ENCODE assay signal across 1 cellular context in genomic region chr9:133869674-133870419, GRCh38.
A peak's percentile ranks its signal among the peaks of the same experiment; 100 is the strongest.
TF ChIP-seq lines count a peak whose summit lies in the region.

No MANE protein-coding gene starts in this region.

TF ChIP-seq in K562, 482 proteins besides CTCF, POLR2A, EP300 and RAD21 (continued from another document and continues in another):
- TF ChIP-seq CHD7 (IDR thresholded peaks at IDR 0.05; ENCODE audit: low read depth, low read length) (no peak), ZNF507 (tag; conservative IDR thresholded peaks at IDR 0.05) (no peak), SRSF1 (IDR thresholded peaks at IDR 0.05; ENCODE audit: low read depth, low read length) (no peak), U2AF2 (optimal IDR thresholded peaks at IDR 0.05; ENCODE audit: low read depth, low read length) (no peak), IRF9 (tag; IDR thresholded peaks at IDR 0.05) (no peak), USF2 (CRISPR knock-in tag; IDR thresholded peaks at IDR 0.05) (no peak), BCL6 (CRISPR knock-in tag; IDR thresholded peaks at IDR 0.05) (no peak), HMGXB4 (CRISPR knock-in tag; IDR thresholded peaks at IDR 0.05) (no peak), ARID3B (CRISPR knock-in tag; IDR thresholded peaks at IDR 0.05; ENCODE audit: borderline replicate concordance) (no peak), FOS (IDR thresholded peaks at IDR 0.05; ENCODE audit: extremely low read depth, insufficient read length) (no peak), SMAD1 (IDR thresholded peaks at IDR 0.05; ENCODE audit: low read depth, low read length, partially characterized antibody) (no peak), TGIF2 (CRISPR knock-in tag; IDR thresholded peaks at IDR 0.05) (no peak), ZBTB33 (CRISPR knock-in tag; IDR thresholded peaks at IDR 0.05) (no peak), VEZF1 (CRISPR knock-in tag; IDR thresholded peaks at IDR 0.05) (peak; percentile 54), CCAR2 (IDR thresholded peaks at IDR 0.05; ENCODE audit: low read depth, low read length) (no peak), ZNF277 (CRISPR knock-in tag; IDR thresholded peaks at IDR 0.05; ENCODE audit: borderline replicate concordance) (no peak), SNAPC5 (CRISPR knock-in tag; IDR thresholded peaks at IDR 0.05) (no peak), BMI1 (IDR thresholded peaks at IDR 0.05; ENCODE audit: low read length) (no peak), HDAC6 (IDR thresholded peaks at IDR 0.05; ENCODE audit: low read depth, low read length) (no peak), TBP (optimal IDR thresholded peaks at IDR 0.05; ENCODE audit: low read depth, low read length) (no peak), NFE2L1 (tag; IDR thresholded peaks at IDR 0.05; ENCODE audit: borderline replicate concordance, low read depth) (no peak), MCM2 (IDR thresholded peaks at IDR 0.05; ENCODE audit: low read depth) (no peak), MLX (CRISPR knock-in tag; conservative IDR thresholded peaks at IDR 0.05) (no peak), ZNF133 (CRISPR knock-in tag; IDR thresholded peaks at IDR 0.05) (no peak), MAX (CRISPR knock-in tag; IDR thresholded peaks at IDR 0.05) (no peak), ATF3 (IDR thresholded peaks at IDR 0.05) (no peak; the same call in 1 of the 2 replicates), ATF3 (CRISPR knock-in tag; conservative IDR thresholded peaks at IDR 0.05) (no peak), NRF1 (conservative IDR thresholded peaks at IDR 0.05 in 1 of 2, IDR thresholded peaks at IDR 0.05 in 1 of 2) (peak; percentile 73 to 75), NUFIP1 (IDR thresholded peaks at IDR 0.05; ENCODE audit: partially characterized antibody) (no peak), EZH2 (IDR thresholded peaks at IDR 0.05; ENCODE audit: borderline replicate concordance, low read depth, low read length) (no peak), NR3C1 (CRISPR knock-in tag; IDR thresholded peaks at IDR 0.05) (no peak), NEUROD1 (IDR thresholded peaks at IDR 0.05; ENCODE audit: borderline replicate concordance, low read depth, low read length, partially characterized antibody) (peak; percentile 56), CHD2 (IDR thresholded peaks at IDR 0.05; ENCODE audit: low read depth, low read length) (no peak), SMARCA5 (IDR thresholded peaks at IDR 0.05) (no peak), NR2C2 (CRISPR knock-in tag; IDR thresholded peaks at IDR 0.05) (no peak), NR2C2 (tag; IDR thresholded peaks at IDR 0.05) (no peak)
